Comparison of ENCODE assay signal across 27 cellular contexts in the genomic region with DNA sequence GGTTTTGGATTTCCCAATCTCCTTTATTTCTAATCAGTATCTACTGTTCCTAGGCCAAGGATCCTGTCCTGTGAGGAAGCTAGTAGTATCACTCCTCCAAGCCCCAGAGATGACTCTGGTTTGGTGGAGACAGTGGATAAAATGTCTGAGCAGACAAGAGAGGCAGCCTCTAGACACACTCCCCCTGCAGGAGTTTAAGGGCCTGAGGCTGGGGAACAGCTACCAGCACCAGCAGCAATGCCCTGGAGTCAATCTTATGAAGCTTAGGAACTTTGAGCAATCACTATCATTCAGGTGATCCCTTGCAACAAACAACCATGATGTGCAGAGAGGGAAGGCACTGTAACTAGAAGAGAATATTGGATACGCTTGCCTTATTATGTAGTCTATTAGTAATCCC.
DNase-seq lines count a peak whose midpoint lies in the region; ATAC-seq and TF ChIP-seq lines count a peak whose summit lies in the region.
"Had no signal": no experiment of that assay in that cellular context is flagged by ENCODE, and none has a peak within 500 bp of the region (broad histone marks: within the 10 kb centered on the region; RNA-seq: fewer than 3 reads in every experiment).

No MANE protein-coding gene starts in this region.

- no peak overlapping the region for H3K4me3 Mint-ChIP-seq in WTC11
- H3K4me3 Mint-ChIP-seq: activated CD4-positive, alpha-beta T cell treated with anti-CD3 and anti-CD28 coated beads, Interleukin-2, amount 10 ng/mL, durations not matched to agents 24 days and 14 days; activated T-cell treated with anti-CD3 and anti-CD28 coated beads, Interleukin-2, amount 50 U/mL, for 4 hours; brain; CD4-positive, alpha-beta memory T cell had no signal

- no peak overlapping the region for H3K27ac ChIP-seq in upper lobe of right lung
- H3K27ac ChIP-seq: Peyer's patch, prostate gland, thoracic aorta, VCaP had no signal

- no peaks in the 10 kb centered on the region for H3K4me1 Mint-ChIP-seq in WTC11
- H3K4me1 Mint-ChIP-seq: activated CD4-positive, alpha-beta T cell treated with anti-CD3 and anti-CD28 coated beads, Interleukin-2, amount 10 ng/mL, durations not matched to agents 24 days and 14 days; CD4-positive, alpha-beta memory T cell had no signal

- peak; percentile 96 for ATAC-seq in WTC11
- peak; percentile 49 for ATAC-seq in upper lobe of right lung
- ATAC-seq: activated T-cell treated with anti-CD3 and anti-CD28 coated beads, Interleukin-2, amount 50 U/mL, for 4 hours; left ventricle myocardium superior; stimulated activated naive CD8-positive, alpha-beta T cell treated with anti-CD3 and anti-CD28 coated beads, Interleukin-15, Interleukin-2, amounts not matched to agents 100 U/mL and 50 U/mL, for 24 hours had no signal

- H3K4me3 ChIP-seq in upper lobe of right lung = peak overlapping the region; percentile 37
- H3K4me3 ChIP-seq: MG63, Peyer's patch, prostate gland, thoracic aorta had no signal

- H3K9me3 Mint-ChIP-seq in WTC11 = peaks cover under 1% of the 10 kb centered on the region; the same call in 1 of the 2 replicates
- H3K9me3 Mint-ChIP-seq: activated CD4-positive, alpha-beta T cell treated with anti-CD3 and anti-CD28 coated beads, Interleukin-2, amount 10 ng/mL, durations not matched to agents 24 days and 14 days; activated T-cell treated with anti-CD3 and anti-CD28 coated beads, Interleukin-2, amount 50 U/mL, for 4 hours had no signal

- H3K36me3 ChIP-seq in upper lobe of right lung = no peaks in the 10 kb centered on the region
- H3K36me3 ChIP-seq: MG63, Peyer's patch, prostate gland, thoracic aorta had no signal

- DNase-seq in NCI-H748 (lab: John Stamatoyannopoulos, UW; ENCODE audit: unreplicated experiment) = peak; percentile 18
- DNase-seq in NCI-H748 treated with DMSO at 0.1 percent for 48 hours (lab: John Stamatoyannopoulos, UW) = no peak
- peak; percentile 21 for DNase-seq in WTC11 (ENCODE audit: low spot score)
- DNase-seq in iPS DF 19.7 (ENCODE audit: low read depth, low spot score) = peak; percentile 12
- DNase-seq in upper lobe of right lung = no peak
- no peak for DNase-seq in NCI-H2196 treated with DMSO at 0.1 percent for 48 hours (lab: John Stamatoyannopoulos, UW; ENCODE audit: unreplicated experiment)
- no peak for DNase-seq in Ammon's horn (ENCODE audit: low spot score)
- DNase-seq in activated effector memory CD4-positive, alpha-beta T cell treated with anti-CD3 and anti-CD28 coated beads, Interleukin-2, amount 50 U/mL, for 16 hours = no peak
- DNase-seq: activated CD4-positive, alpha-beta T cell treated with anti-CD3 and anti-CD28 coated beads, Interleukin-2, amount 10 ng/mL, durations not matched to agents 24 days and 14 days; activated T-cell treated with anti-CD3 and anti-CD28 coated beads, Interleukin-2, amount 50 U/mL, for 4 hours; CD4-positive, alpha-beta memory T cell; DMS153; GOT3; KG1; left ventricle myocardium superior; MG63; NCI-H2081 treated with DMSO at 0.1 percent for 48 hours; NCI-H510A; nucleus accumbens; Peyer's patch; SIG-M5; stimulated activated naive CD8-positive, alpha-beta T cell treated with anti-CD3 and anti-CD28 coated beads, Interleukin-15, Interleukin-2, amounts not matched to agents 100 U/mL and 50 U/mL, for 24 hours; T-helper 9 cell had no signal

- H3K27ac Mint-ChIP-seq in WTC11 = no peak overlapping the region
- H3K27ac Mint-ChIP-seq: activated CD4-positive, alpha-beta T cell treated with anti-CD3 and anti-CD28 coated beads, Interleukin-2, amount 10 ng/mL, durations not matched to agents 24 days and 14 days; CD4-positive, alpha-beta memory T cell had no signal

- intact Hi-C loops in upper lobe of right lung (cut with DNase I) = no loop called here

- no peaks in the 10 kb centered on the region for H3K4me1 ChIP-seq in upper lobe of right lung
- H3K4me1 ChIP-seq: Peyer's patch, prostate gland had no signal

- TF ChIP-seq CTCF in WTC11 (IDR thresholded peaks at IDR 0.05) (no peak), upper lobe of right lung (IDR thresholded peaks at IDR 0.05) (peak; percentile 8)

- H3K27me3 Mint-ChIP-seq in WTC11 (ENCODE audit: low read depth) = no peaks in the 10 kb centered on the region
- H3K27me3 Mint-ChIP-seq: activated CD4-positive, alpha-beta T cell treated with anti-CD3 and anti-CD28 coated beads, Interleukin-2, amount 10 ng/mL, durations not matched to agents 24 days and 14 days; CD4-positive, alpha-beta memory T cell had no signal

- POLR2A ChIA-PET in WTC11 (lab: Charles Lee) = interaction anchor here (0.6 kb wide), 1 partner anchor 384 kb away, joined by 4 read pairs; no protein-coding TSS in a partner anchor

- no peaks in the 10 kb centered on the region for H3K9me3 ChIP-seq in upper lobe of right lung
- H3K9me3 ChIP-seq: MG63, Peyer's patch, prostate gland, thoracic aorta had no signal

- no peaks in the 10 kb centered on the region for H3K36me3 Mint-ChIP-seq in WTC11
- H3K36me3 Mint-ChIP-seq: brain; CD4-positive, alpha-beta memory T cell had no signal

- no peaks in the 10 kb centered on the region for H3K27me3 ChIP-seq in upper lobe of right lung
- H3K27me3 ChIP-seq: MG63, Peyer's patch had no signal

- CTCF ChIA-PET in WTC11 (lab: Charles Lee) = interaction anchor here (0.6 to 4.6 kb wide), 14 partner anchors 11 to 873 kb away, joined by 3 to 31 read pairs (median 4); no protein-coding TSS in a partner anchor

TF ChIP-seq in WTC11, 78 proteins besides CTCF, POLR2A, EP300 and RAD21:
- TF ChIP-seq, protein P1, sequence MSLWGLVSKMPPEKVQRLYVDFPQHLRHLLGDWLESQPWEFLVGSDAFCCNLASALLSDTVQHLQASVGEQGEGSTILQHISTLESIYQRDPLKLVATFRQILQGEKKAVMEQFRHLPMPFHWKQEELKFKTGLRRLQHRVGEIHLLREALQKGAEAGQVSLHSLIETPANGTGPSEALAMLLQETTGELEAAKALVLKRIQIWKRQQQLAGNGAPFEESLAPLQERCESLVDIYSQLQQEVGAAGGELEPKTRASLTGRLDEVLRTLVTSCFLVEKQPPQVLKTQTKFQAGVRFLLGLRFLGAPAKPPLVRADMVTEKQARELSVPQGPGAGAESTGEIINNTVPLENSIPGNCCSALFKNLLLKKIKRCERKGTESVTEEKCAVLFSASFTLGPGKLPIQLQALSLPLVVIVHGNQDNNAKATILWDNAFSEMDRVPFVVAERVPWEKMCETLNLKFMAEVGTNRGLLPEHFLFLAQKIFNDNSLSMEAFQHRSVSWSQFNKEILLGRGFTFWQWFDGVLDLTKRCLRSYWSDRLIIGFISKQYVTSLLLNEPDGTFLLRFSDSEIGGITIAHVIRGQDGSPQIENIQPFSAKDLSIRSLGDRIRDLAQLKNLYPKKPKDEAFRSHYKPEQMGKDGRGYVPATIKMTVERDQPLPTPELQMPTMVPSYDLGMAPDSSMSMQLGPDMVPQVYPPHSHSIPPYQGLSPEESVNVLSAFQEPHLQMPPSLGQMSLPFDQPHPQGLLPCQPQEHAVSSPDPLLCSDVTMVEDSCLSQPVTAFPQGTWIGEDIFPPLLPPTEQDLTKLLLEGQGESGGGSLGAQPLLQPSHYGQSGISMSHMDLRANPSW (CRISPR knock-in tag; conservative IDR thresholded peaks at IDR 0.05; ENCODE audit: low read depth) = no peak

Comparison
In these comparisons a context has a peak if more than half of its experiments do, and no peak if none do; other contexts are left out.
1. DNase-seq: peak in NCI-H748 (single experiment), WTC11 (single experiment) and iPS DF 19.7 (single experiment); none in NCI-H748 treated with DMSO at 0.1 percent for 48 hours (single experiment), upper lobe of right lung (single experiment), NCI-H2196 treated with DMSO at 0.1 percent for 48 hours (single experiment), Ammon's horn (single experiment) and activated effector memory CD4-positive, alpha-beta T cell treated with anti-CD3 and anti-CD28 coated beads, Interleukin-2, amount 50 U/mL, for 16 hours (single experiment).